Comparison of ENCODE assay signal across 20 cellular contexts in genomic region chr4:6283282-6283681, GRCh38.
"Had no signal": no experiment of that assay in that cellular context is flagged by ENCODE, and none has a peak within 500 bp of the region (broad histone marks: within the 10 kb centered on the region; RNA-seq: fewer than 3 reads in every experiment).

No MANE protein-coding gene starts in this region.

- ATAC-seq: esophagus mucosa; gastrocnemius medialis; left colon; left ventricle myocardium superior; psoas muscle; stimulated activated effector memory CD8-positive, alpha-beta T cell treated with anti-CD3 and anti-CD28 coated beads, Interleukin-12 subunit alpha, Interleukin-12 subunit beta, amount 100 ng/mL, for 72 hours; stimulated activated naive CD8-positive, alpha-beta T cell treated with anti-CD3 and anti-CD28 coated beads, Interleukin-15, Interleukin-2, amounts not matched to agents 100 U/mL and 50 U/mL, for 24 hours had no signal

- H3K9me3 ChIP-seq: gastrocnemius medialis, neutrophil, psoas muscle, testis had no signal

- DNase-seq: central memory CD4-positive, alpha-beta T cell; dorsolateral prefrontal cortex; effector CD8-positive, alpha-beta T cell; gastrocnemius medialis; hippocampal formation; left colon; left ventricle myocardium superior; mesendoderm; naive B cell; nephron progenitor cell; psoas muscle; stimulated activated CD4-positive, alpha-beta T cell treated with anti-CD3 and anti-CD28 coated beads, Interleukin-4, amount 100 ng/mL, for 1 hour; stimulated activated CD8-positive, alpha-beta memory T cell treated with anti-CD3 and anti-CD28 coated beads, Interleukin-4, amount 100 ng/mL, for 48 hours; stimulated activated naive CD8-positive, alpha-beta T cell treated with anti-CD3 and anti-CD28 coated beads, Interleukin-15, Interleukin-2, amounts not matched to agents 100 U/mL and 50 U/mL, for 24 hours; testis; trophoblast cell had no signal

- H3K4me3 ChIP-seq: dorsolateral prefrontal cortex, gastrocnemius medialis, psoas muscle, smooth muscle cell, testis had no signal

- H3K27ac ChIP-seq: gastrocnemius medialis, neutrophil, psoas muscle had no signal

- H3K4me2 ChIP-seq: smooth muscle cell had no signal

- H3K4me1 ChIP-seq: gastrocnemius medialis, psoas muscle had no signal

- H3K27me3 ChIP-seq: dorsolateral prefrontal cortex, gastrocnemius medialis, testis had no signal

- H3K36me3 ChIP-seq: neutrophil had no signal
